Comparison of ENCODE assay signal across 28 cellular contexts in genomic region chr12:5562581-5562980, GRCh38.
DNase-seq lines count a peak whose midpoint lies in the region; ATAC-seq, FAIRE-seq and TF ChIP-seq lines count a peak whose summit lies in the region.
"Had no signal": no experiment of that assay in that cellular context is flagged by ENCODE, and none has a peak within 500 bp of the region (broad histone marks: within the 10 kb centered on the region; RNA-seq: fewer than 3 reads in every experiment).

No MANE protein-coding gene starts in this region.

- ATAC-seq in HG03565 (IDR thresholded peaks at IDR 0.05; ENCODE audit: unreplicated experiment), result no peak
- ATAC-seq: A549; CD8-positive, alpha-beta T cell; GM12878 had no signal

- no peaks in the 10 kb centered on the region for H3K27me3 Mint-ChIP-seq in endodermal cell (ENCODE audit: insufficient read depth)

- H3K4me1 ChIP-seq in endodermal cell (ENCODE audit: control insufficient read depth, insufficient read depth, low read length), result no peaks in the 10 kb centered on the region
- H3K4me1 ChIP-seq in small intestine (ENCODE audit: control insufficient read depth in 2 of 2, insufficient read depth in 1 of 2, low read depth in 1 of 2, low read length in 1 of 2), result no peaks in the 10 kb centered on the region
- H3K4me1 ChIP-seq: A549 had no signal

- H3K4me3 ChIP-seq in endodermal cell (ENCODE audit: low read length) (no peak overlapping the region), small intestine (ENCODE audit: low read depth in 1 of 2, low read length in 2 of 2) (no peak overlapping the region), foreskin fibroblast (ENCODE audit: low read depth in 1 of 2, low read length in 2 of 2) (no peak overlapping the region)
- H3K4me3 ChIP-seq: A549; BLaER1 treated with 17β-estradiol and CSF1 and Interleukin-3, amounts not matched to agents 10 nM and 100 nM; GM12878 had no signal

- no peaks in the 10 kb centered on the region for H3K9me3 Mint-ChIP-seq in endodermal cell
- H3K9me3 Mint-ChIP-seq: CD4-positive, alpha-beta T cell; CD8-positive, alpha-beta T cell had no signal

- DNase-seq in endodermal cell, result peak; percentile 26
- peak; percentile 45 for DNase-seq in islet precursor cell
- DNase-seq in small intestine, result peak; percentile 81
- no peak for DNase-seq in foreskin fibroblast
- DNase-seq in activated gamma-delta T cell (lab: John Stamatoyannopoulos, UW), result no peak
- DNase-seq: AML-193; Caco-2; Calu3; CD4-positive, alpha-beta T cell; CD8-positive, alpha-beta T cell; DMS 273 treated with DMSO at 0.1 percent for 48 hours; DMS153; DMS53; DMS79; DND-41; EL; GDM1 had no signal

- H3K4me1 Mint-ChIP-seq in endodermal cell, result peaks cover 15% of the 10 kb centered on the region
- H3K4me1 Mint-ChIP-seq: B cell had no signal

- no peak for TF ChIP-seq CTCF in endodermal cell (conservative IDR thresholded peaks at IDR 0.05)
- no peak for TF ChIP-seq CTCF in foreskin fibroblast (IDR thresholded peaks at IDR 0.05; ENCODE audit: low read depth, low read length)

- FAIRE-seq in small intestine (lab: Jason Lieb, UNC), result no peak
- FAIRE-seq: A549, D721Med, GM12878, GM12892, GM18507, GM19239 had no signal

- H3K27me3 ChIP-seq in endodermal cell (ENCODE audit: control insufficient read depth, insufficient read depth, low read length, poor library complexity, severe bottlenecking) (no peaks in the 10 kb centered on the region), small intestine (ENCODE audit: control insufficient read depth in 2 of 2, insufficient read depth in 2 of 2, low read length in 2 of 2) (no peaks in the 10 kb centered on the region)
- H3K27me3 ChIP-seq: BLaER1 treated with 17β-estradiol and CSF1 and Interleukin-3, amounts not matched to agents 10 nM and 100 nM had no signal

- H3K36me3 Mint-ChIP-seq in endodermal cell (ENCODE audit: low read depth), result peaks cover 29% of the 10 kb centered on the region
- H3K36me3 Mint-ChIP-seq: CD8-positive, alpha-beta T cell had no signal

- no peaks in the 10 kb centered on the region for H3K36me3 ChIP-seq in endodermal cell (ENCODE audit: control insufficient read depth, insufficient read depth, low read length)
- H3K36me3 ChIP-seq in small intestine (ENCODE audit: control insufficient read depth in 2 of 2, insufficient read depth in 2 of 2, low read length in 2 of 2), result no peaks in the 10 kb centered on the region
- H3K36me3 ChIP-seq: BLaER1 treated with 17β-estradiol and CSF1 and Interleukin-3, amounts not matched to agents 10 nM and 100 nM had no signal

- no peak overlapping the region for H3K4me3 Mint-ChIP-seq in endodermal cell
- H3K4me3 Mint-ChIP-seq: B cell; CD4-positive, alpha-beta T cell; CD8-positive, alpha-beta T cell had no signal

- H3K9ac ChIP-seq in endodermal cell (ENCODE audit: extremely low read depth, low read length, poor library complexity, severe bottlenecking), result no peak overlapping the region
- H3K9ac ChIP-seq: BLaER1 treated with 17β-estradiol and CSF1 and Interleukin-3, amounts not matched to agents 10 nM and 100 nM had no signal

- WGBS in endodermal cell (ENCODE audit: insufficient coverage in 1 of 2, insufficient read length in 1 of 2), 2 experiments, result 90 to 93% methylated on average over 3 of the region's 3 CpGs
- 15 to 63% (median 26%) methylated on average over 3 of the region's 3 CpGs for WGBS in small intestine, 3 donors

- no peak overlapping the region for H3K27ac ChIP-seq in endodermal cell (ENCODE audit: low read depth, low read length)
- no peak overlapping the region for H3K27ac ChIP-seq in small intestine (ENCODE audit: low read depth in 1 of 2, low read length in 1 of 2)
- H3K27ac ChIP-seq: 22Rv1; A549; BLaER1 treated with 17β-estradiol and CSF1 and Interleukin-3, amounts not matched to agents 10 nM and 100 nM; C4-2B had no signal

- H3K27ac Mint-ChIP-seq in endodermal cell, result no peak overlapping the region
- H3K27ac Mint-ChIP-seq: B cell; CD4-positive, alpha-beta T cell; CD8-positive, alpha-beta T cell had no signal

- no peaks in the 10 kb centered on the region for H3K9me3 ChIP-seq in endodermal cell (ENCODE audit: control insufficient read depth, low read length)
- no peaks in the 10 kb centered on the region for H3K9me3 ChIP-seq in small intestine (ENCODE audit: control insufficient read depth, low read depth)
- H3K9me3 ChIP-seq: A549; BLaER1 treated with 17β-estradiol and CSF1 and Interleukin-3, amounts not matched to agents 10 nM and 100 nM; Caco-2 had no signal

Comparison
In these comparisons a context has a peak if more than half of its experiments do, and no peak if none do; other contexts are left out.
1. DNase-seq: peak in endodermal cell (single experiment), islet precursor cell (single experiment) and small intestine (single experiment); none in foreskin fibroblast (0 of 2) and activated gamma-delta T cell (single experiment).